18 cellular contexts compared by ENCODE assay signal in genomic region chr7:96538632-96539031, GRCh38.
"Had no signal": no experiment of that assay in that cellular context is flagged by ENCODE, and none has a peak within 500 bp of the region (broad histone marks: within the 10 kb centered on the region; RNA-seq: fewer than 3 reads in every experiment).

No MANE protein-coding gene starts in this region.

- FAIRE-seq: small intestine had no signal

- H3K4me1 ChIP-seq: foreskin keratinocyte, heart left ventricle, prostate gland, transverse colon, vagina had no signal

- H3K9me3 ChIP-seq: prostate gland, transverse colon, vagina had no signal

- H3K36me3 ChIP-seq: brain microvascular endothelial cell, heart left ventricle, prostate gland, transverse colon, vagina had no signal

- H3K27ac ChIP-seq: brain microvascular endothelial cell, foreskin keratinocyte, heart left ventricle, prostate gland, transverse colon, vagina had no signal

- H3K4me3 ChIP-seq: heart left ventricle, lung, prostate gland, transverse colon, vagina had no signal

- H3K27me3 ChIP-seq: brain microvascular endothelial cell, heart left ventricle, transverse colon, vagina had no signal

- DNase-seq: activated CD4-positive, alpha-beta T cell treated with anti-CD3 and anti-CD28 coated beads, Interleukin-2, amount 10 ng/mL, durations not matched to agents 7 days and 5 days; activated naive CD4-positive, alpha-beta T cell; activated naive CD8-positive, alpha-beta T cell treated with anti-CD3 and anti-CD28 coated beads, Interleukin-2, amount 10 ng/mL, durations not matched to agents 7 days and 5 days; anterior cingulate cortex; brain microvascular endothelial cell; cerebellar nuclear complex; effector memory CD8-positive, alpha-beta T cell; foreskin keratinocyte; heart left ventricle; midbrain; right cardiac atrium; small intestine; stimulated activated CD4-positive, alpha-beta T cell treated with anti-CD3 and anti-CD28 coated beads, Interleukin-4, amount 100 ng/mL, for 24 hours; stimulated activated naive CD4-positive, alpha-beta T cell treated with Interleukin-2 at 50 U/mL for 16 hours; transverse colon had no signal
